Comparison of ENCODE assay signal across 22 cellular contexts in the genomic region with DNA sequence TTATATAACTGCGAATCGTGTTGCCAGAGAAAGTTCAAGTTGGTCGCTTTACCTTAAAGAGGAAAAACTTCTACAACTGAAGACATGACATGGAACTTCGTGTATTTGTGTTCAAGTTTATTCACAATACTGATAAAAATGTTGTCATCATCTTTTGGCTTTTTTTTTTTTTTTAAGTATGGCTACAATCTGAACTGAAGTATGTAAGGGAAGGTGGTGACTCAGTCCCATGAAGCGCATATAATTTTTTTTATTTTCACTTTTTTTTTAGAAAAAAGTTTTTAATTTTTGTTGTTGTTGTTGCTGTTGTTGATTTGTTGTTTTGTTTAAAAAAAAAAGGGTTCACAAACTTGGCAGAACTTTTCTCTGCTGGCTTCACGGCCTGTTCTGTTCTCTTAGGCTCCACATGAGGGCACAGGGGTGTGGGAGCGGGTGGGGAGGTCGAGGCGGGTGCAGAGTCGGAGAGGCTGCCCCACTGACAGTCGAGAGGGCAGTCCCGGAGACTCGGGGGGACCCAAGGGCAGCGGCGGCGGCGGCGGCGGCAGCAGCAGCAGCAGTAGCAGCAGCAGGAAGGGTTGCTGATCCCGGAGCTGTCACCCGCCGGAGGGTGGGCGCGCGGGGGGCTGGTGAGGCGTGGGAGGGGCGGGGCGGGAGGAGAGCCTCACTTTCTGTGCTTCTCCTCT. TPM values are rescaled to one million over a fixed set of nuclear protein-coding genes. Genes with fewer than 3 reads are reported as not detected.
A peak's percentile ranks its signal among the peaks of the same experiment; 100 is the strongest.
DNase-seq lines count a peak whose midpoint lies in the region; ATAC-seq and TF ChIP-seq lines count a peak whose summit lies in the region.
"Had no signal": no experiment of that assay in that cellular context is flagged by ENCODE, and none has a peak within 500 bp of the region (broad histone marks: within the 10 kb centered on the region; RNA-seq: fewer than 3 reads in every experiment).

No MANE protein-coding gene starts in this region.

- in situ Hi-C loops in HAP-1 (cut with MboI; ENCODE audit: low sequenced_read_pairs) = no loop called here

- no peaks in the 10 kb centered on the region for H3K27me3 ChIP-seq in RWPE2 (ENCODE audit: insufficient read depth, poor library complexity, severe bottlenecking)
- no peaks in the 10 kb centered on the region for H3K27me3 ChIP-seq in foreskin keratinocyte
- no peaks in the 10 kb centered on the region for H3K27me3 ChIP-seq in HAP-1 (ENCODE audit: low read depth)
- H3K27me3 ChIP-seq in tibial artery = peaks cover 0 to 55% of the 10 kb centered on the region in 2 donors
- H3K27me3 ChIP-seq: vagina had no signal

- TF ChIP-seq CTCF in RWPE2 (IDR thresholded peaks at IDR 0.05; ENCODE audit: poor library complexity, severe bottlenecking) (no peak), foreskin keratinocyte (conservative IDR thresholded peaks at IDR 0.05) (peak; percentile 17), tibial artery (IDR thresholded peaks at IDR 0.05) (no peak)

- H3K27ac ChIP-seq in RWPE2 (ENCODE audit: poor library complexity, severe bottlenecking) (peak overlapping the region; percentile 91), foreskin keratinocyte (no peak overlapping the region), tibial artery (no peak overlapping the region)
- H3K27ac ChIP-seq: C4-2B, left ventricle myocardium inferior, vagina had no signal

- H3K36me3 ChIP-seq in RWPE2 (ENCODE audit: low read depth) = peaks cover 58% of the 10 kb centered on the region
- H3K36me3 ChIP-seq in HAP-1 (replicated peaks) = peaks cover 8% of the 10 kb centered on the region
- H3K36me3 ChIP-seq in tibial artery = peaks cover 0 to 8% (median 0%) of the 10 kb centered on the region in 3 donors
- H3K36me3 ChIP-seq: left ventricle myocardium inferior, vagina had no signal

- peaks cover 35% of the 10 kb centered on the region for H3K4me1 ChIP-seq in RWPE2 (ENCODE audit: insufficient read depth, poor library complexity, severe bottlenecking)
- H3K4me1 ChIP-seq in foreskin keratinocyte = peaks cover 45% of the 10 kb centered on the region
- peaks cover 24% of the 10 kb centered on the region for H3K4me1 ChIP-seq in HAP-1
- peaks cover 0 to 3% (median under 1%) of the 10 kb centered on the region in 4 donors for H3K4me1 ChIP-seq in tibial artery
- H3K4me1 ChIP-seq: left ventricle myocardium inferior had no signal

- intact Hi-C loops in tibial artery (cut with DNase I; ENCODE audit: low total_unique reads) = no loop called here

- ATAC-seq in RWPE2 (ENCODE audit: low read depth) (no peak), foreskin keratinocyte (no peak), HG03521 (IDR thresholded peaks at IDR 0.05; ENCODE audit: unreplicated experiment) (no peak)
- ATAC-seq: activated naive CD4-positive, alpha-beta T cell treated with anti-CD3 and anti-CD28 coated beads, Interleukin-2, amount 50 U/mL, for 72 hours; effector memory CD8-positive, alpha-beta T cell; mucosa of descending colon had no signal

- peak; percentile 63 for DNase-seq in ELR (ENCODE audit: low read depth)
- no peak for DNase-seq in RWPE2 (ENCODE audit: low spot score)
- DNase-seq in foreskin keratinocyte = peak in 1 of 2 donors; percentile 16
- DNase-seq in retina = peak; percentile 26
- DNase-seq in HAP-1 (ENCODE audit: low spot score in 2 of 2) = no peak
- no peak for DNase-seq in tibial artery
- DNase-seq in cortex of kidney (lab: John Stamatoyannopoulos, UW) = no peak
- DNase-seq: activated CD4-positive, alpha-beta T cell treated with anti-CD3 and anti-CD28 coated beads, Interleukin-2, amount 10 ng/mL, durations not matched to agents 24 days and 14 days; effector memory CD8-positive, alpha-beta T cell; HCEC 1CT; head of caudate nucleus; left ventricle myocardium inferior; mucosa of descending colon; NCI-H1092 treated with DMSO at 0.1 percent for 48 hours; NCI-H510A; RPMI8226; stimulated activated CD8-positive, alpha-beta memory T cell treated with anti-CD3 and anti-CD28 coated beads, Interleukin-4, amount 100 ng/mL, for 48 hours had no signal

- H3K4me3 ChIP-seq in RWPE2 (ENCODE audit: severe bottlenecking) = no peak overlapping the region
- H3K4me3 ChIP-seq in HAP-1 = no peak overlapping the region
- H3K4me3 ChIP-seq in tibial artery = no peak overlapping the region
- H3K4me3 ChIP-seq: left ventricle myocardium inferior, mucosa of descending colon, vagina had no signal

- H3K9me3 ChIP-seq in RWPE2 (ENCODE audit: severe bottlenecking) (no peaks in the 10 kb centered on the region), HAP-1 (no peaks in the 10 kb centered on the region), tibial artery (no peaks in the 10 kb centered on the region)
- H3K9me3 ChIP-seq: left ventricle myocardium inferior, mucosa of descending colon, vagina had no signal

RNA-seq across cellular contexts. Expression of a gene that starts 17.0 kb away (rescaled TPM):
- total RNA-seq in foreskin keratinocyte = 35.2 and 37.0 TPM in 2 replicates
- polyA plus RNA-seq in foreskin keratinocyte = 26.0 and 30.9 TPM in 2 replicates
- total RNA-seq: activated CD4-positive, alpha-beta T cell treated with anti-CD3 and anti-CD28 coated beads, Interleukin-2, amount 10 ng/mL, durations not matched to agents 24 days and 14 days; fibroblast of lung had no signal

Comparison
In these comparisons a context has a peak if more than half of its experiments do, and no peak if none do; other contexts are left out.
1. DNase-seq: peak in ELR (single experiment) and retina (single experiment); none in RWPE2 (single experiment), HAP-1 (0 of 2), tibial artery (0 of 2) and cortex of kidney (single experiment).